Comparison of ENCODE assay signal across 18 cellular contexts in the genomic region with DNA sequence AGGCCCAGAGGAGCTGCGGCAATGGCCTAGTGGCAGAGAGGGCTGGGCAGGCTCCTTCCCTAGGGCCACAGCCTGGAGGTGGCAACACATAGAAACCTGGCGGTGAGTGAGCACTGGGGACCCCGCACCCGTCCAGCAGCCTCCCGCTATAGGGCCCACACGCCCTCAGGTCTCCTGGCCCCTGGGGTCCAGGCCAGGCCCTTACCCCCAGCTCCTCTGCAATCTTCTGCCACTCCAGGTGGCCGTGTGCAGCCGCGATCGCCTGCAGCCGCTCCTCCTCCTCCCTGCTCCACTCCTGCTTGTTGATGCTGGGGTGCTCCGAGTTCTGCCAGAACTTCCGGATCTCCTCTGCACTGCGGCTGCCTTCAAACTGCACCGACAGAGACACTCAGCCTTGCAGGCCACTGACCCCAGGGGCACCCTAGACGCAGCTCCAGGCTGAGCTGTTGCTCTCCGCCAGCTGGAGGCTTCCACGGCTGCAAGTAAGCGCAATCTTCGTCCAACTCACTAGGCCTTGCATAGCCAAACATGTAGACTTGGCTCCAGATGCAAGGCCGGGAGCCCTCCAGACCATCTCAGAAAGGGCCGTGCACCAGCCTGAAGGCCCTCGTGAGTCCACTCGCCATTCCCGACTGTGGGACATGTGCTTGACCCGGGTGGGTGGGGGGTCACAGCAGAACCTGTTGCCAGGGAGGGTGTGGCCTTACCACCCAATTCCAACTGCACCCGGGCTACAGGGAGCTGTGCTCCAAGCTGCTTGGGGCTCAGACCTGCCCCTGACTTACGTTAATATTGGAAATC. TPM values are rescaled to one million over a fixed set of nuclear protein-coding genes. Genes with fewer than 3 reads are reported as not detected.
A peak's percentile ranks its signal among the peaks of the same experiment; 100 is the strongest.
DNase-seq lines count a peak whose midpoint lies in the region; ATAC-seq, FAIRE-seq and TF ChIP-seq lines count a peak whose summit lies in the region.
"Had no signal": no experiment of that assay in that cellular context is flagged by ENCODE, and none has a peak within 500 bp of the region (broad histone marks: within the 10 kb centered on the region; RNA-seq: fewer than 3 reads in every experiment).

No MANE protein-coding gene starts in this region.

- no TSS peak for BruUV-seq in K562 (replicated peaks; lab: Mats Ljungman, UMichigan)

- intact Hi-C loops in K562 (cut with micrococcal nuclease), result no loop called here

- DNase-seq in K562 (ENCODE audit: extremely low read depth in 1 of 4, low spot score in 3 of 4) (no peak), SIG-M5 (lab: John Stamatoyannopoulos, UW) (no peak), RKO (ENCODE audit: low spot score) (no peak)
- no peak for DNase-seq in stimulated activated effector memory CD8-positive, alpha-beta T cell treated with anti-CD3 and anti-CD28 coated beads, Interleukin-12 subunit alpha, Interleukin-12 subunit beta, amount 100 ng/mL, for 72 hours (ENCODE audit: low spot score in 2 of 2)
- DNase-seq: ACHN; C1 segment of cervical spinal cord; DMS79 treated with DMSO at 0.1 percent for 48 hours; H7; MM.1S; NCI-H1092; NCI-H1694; NK-92 treated with Interleukin-12 subunit alpha and Interleukin-12 subunit beta, amount 100 ng/mL, for 24 hours; Peyer's patch; Right ventricle myocardium superior had no signal

- CTCF ChIA-PET in K562 (lab: Yijun Ruan, JAX; ENCODE audit: low intra/inter-chr PET ratio), result no interaction called here

- no peak overlapping the region for H2AFZ ChIP-seq in K562 (ENCODE audit: low read depth, low read length)

- no peaks in the 10 kb centered on the region for H3K4me1 Mint-ChIP-seq in IgD-negative memory B cell
- H3K4me1 Mint-ChIP-seq in stimulated activated effector memory CD8-positive, alpha-beta T cell treated with anti-CD3 and anti-CD28 coated beads, Interleukin-12 subunit alpha, Interleukin-12 subunit beta, amount 100 ng/mL, for 72 hours, result peaks cover 3% of the 10 kb centered on the region

- no peak overlapping the region for H3K4me3 ChIP-seq in K562
- H3K4me3 ChIP-seq: Peyer's patch, SK-N-MC had no signal

- FAIRE-seq in K562 (lab: Jason Lieb, UNC), result no peak

- no peaks in the 10 kb centered on the region for H3K79me2 ChIP-seq in K562 (ENCODE audit: control insufficient read depth, insufficient read depth, low read length)

- H3K36me3 Mint-ChIP-seq in IgD-negative memory B cell, result peaks cover 3% of the 10 kb centered on the region
- peaks cover 93% of the 10 kb centered on the region for H3K36me3 Mint-ChIP-seq in stimulated activated effector memory CD8-positive, alpha-beta T cell treated with anti-CD3 and anti-CD28 coated beads, Interleukin-12 subunit alpha, Interleukin-12 subunit beta, amount 100 ng/mL, for 72 hours

- TF ChIP-seq RAD21 in K562 (CRISPR knock-in tag; conservative IDR thresholded peaks at IDR 0.05 in 1 of 2, IDR thresholded peaks at IDR 0.05 in 1 of 2), result no peak

- H3K36me3 ChIP-seq in K562 (ENCODE audit: control insufficient read depth, insufficient read depth, low read length), result peaks cover 96% of the 10 kb centered on the region; the same call in 2 of the 3 replicates

- no peak overlapping the region for H3K4me2 ChIP-seq in K562 (ENCODE audit: insufficient read depth, low read length)

- H3K4me1 ChIP-seq in K562 (replicated peaks in 1 of 2; ENCODE audit: control insufficient read depth in 2 of 2, insufficient read depth in 2 of 2, low read length in 2 of 2), result peaks cover 0 to 20% of the 10 kb centered on the region in 2 experiments; a peak in 1 of 5 replicates

- H3K9ac ChIP-seq in K562 (ENCODE audit: insufficient read depth in 1 of 2, low read depth in 2 of 2, low read length in 2 of 2), result peak overlapping the region in 1 of 2 experiments; percentile 50; a peak in 1 of 4 replicates

- H3K4me3 Mint-ChIP-seq in IgD-negative memory B cell, result peak overlapping the region in 2 of 4 donors; percentile 39 to 41
- no peak overlapping the region for H3K4me3 Mint-ChIP-seq in stimulated activated effector memory CD8-positive, alpha-beta T cell treated with anti-CD3 and anti-CD28 coated beads, Interleukin-12 subunit alpha, Interleukin-12 subunit beta, amount 100 ng/mL, for 72 hours

- TF ChIP-seq CTCF in K562 (IDR thresholded peaks at IDR 0.05 in 2 of 3, conservative IDR thresholded peaks at IDR 0.05 in 1 of 3; ENCODE audit: insufficient read depth in 2 of 3, low read depth in 1 of 3, low read length in 3 of 3), result no peak

- in situ Hi-C loops in K562 (cut with MboI), result no loop called here

- H3K9me3 ChIP-seq in K562 (replicated peaks; ENCODE audit: control insufficient read depth, insufficient read depth, low read depth, low read length), result no peaks in the 10 kb centered on the region
- H3K9me3 ChIP-seq: Peyer's patch had no signal

- no peaks in the 10 kb centered on the region for H3K27me3 Mint-ChIP-seq in IgD-negative memory B cell

- TF ChIP-seq EP300 in K562 (IDR thresholded peaks at IDR 0.05; ENCODE audit: low read length), result no peak

- H3K27me3 ChIP-seq in K562 (ENCODE audit: control insufficient read depth in 2 of 2, insufficient read depth in 2 of 2, low read length in 2 of 2), result no peaks in the 10 kb centered on the region
- H3K27me3 ChIP-seq: Peyer's patch had no signal

- WGBS in K562 (ENCODE audit: insufficient coverage, low coverage, missing lambda C conversion rate), result 94% methylated on average over 21 of the region's 28 CpGs

- no peaks in the 10 kb centered on the region for H3K9me3 Mint-ChIP-seq in IgD-negative memory B cell
- H3K9me3 Mint-ChIP-seq in stimulated activated effector memory CD8-positive, alpha-beta T cell treated with anti-CD3 and anti-CD28 coated beads, Interleukin-12 subunit alpha, Interleukin-12 subunit beta, amount 100 ng/mL, for 72 hours, result no peaks in the 10 kb centered on the region

- H3K9me1 ChIP-seq in K562 (ENCODE audit: control insufficient read depth, insufficient read depth, low read length), result no peaks in the 10 kb centered on the region

- no peaks in the 10 kb centered on the region for H4K20me1 ChIP-seq in K562 (replicated peaks; ENCODE audit: control insufficient read depth, insufficient read depth, low read length)

- TF ChIP-seq POLR2A in K562 (conservative IDR thresholded peaks at IDR 0.05), result no peak

- ATAC-seq in K562 (no peak), GM21619 (IDR thresholded peaks at IDR 0.05; ENCODE audit: unreplicated experiment) (no peak)
- peak; percentile 6 for ATAC-seq in stimulated activated effector memory CD8-positive, alpha-beta T cell treated with anti-CD3 and anti-CD28 coated beads, Interleukin-12 subunit alpha, Interleukin-12 subunit beta, amount 100 ng/mL, for 72 hours

- H3K27ac ChIP-seq in K562 (ENCODE audit: extremely low read depth, low read depth, low read length), result no peak overlapping the region
- H3K27ac ChIP-seq: HL-60, Peyer's patch, SK-N-MC had no signal

- H3K27ac Mint-ChIP-seq in IgD-negative memory B cell, result peak overlapping the region in 2 of 3 donors; percentile 10 to 51
- no peak overlapping the region for H3K27ac Mint-ChIP-seq in stimulated activated effector memory CD8-positive, alpha-beta T cell treated with anti-CD3 and anti-CD28 coated beads, Interleukin-12 subunit alpha, Interleukin-12 subunit beta, amount 100 ng/mL, for 72 hours

- POLR2A ChIA-PET in K562 (lab: Yijun Ruan, JAX), result interaction anchor here (0.6 to 3.3 kb wide), 4 partner anchors 17 to 254 kb away, joined by 3 to 8 read pairs (median 4); partner anchors contain the start of genes CARD9, ENTR1 and PMPCA

RNA-seq across cellular contexts. Expression of gene SNAPC4, which starts 8.0 kb away (rescaled TPM):
- 3.8 TPM for polyA plus RNA-seq in IgD-negative memory B cell
- 42.9 and 79.4 TPM in 2 replicates for total RNA-seq in K562 (2011; cell fraction: chromatin; rRNA removed; ENCODE audit: low replicate concordance)
- 32.0 TPM in 2 replicates for total RNA-seq in K562 (2011; cell fraction: nucleolus; rRNA removed)
- total RNA-seq in K562 (2011; cell fraction: nucleoplasm; rRNA removed), result 23.1 and 26.3 TPM in 2 replicates
- total RNA-seq in K562 (2014; rRNA removed), result 14.4 and 15.8 TPM in 2 replicates
- total RNA-seq in K562 (2014; rRNA removed; fragmentation: Illumina TruSeq; extraction: Trizol), result 7.1 and 8.8 TPM in 2 replicates
- total RNA-seq in K562 (2015; rRNA removed; fragmentation: Illumina TruSeq; extraction: Trizol), result 9.3 and 11.1 TPM in 2 replicates
- total RNA-seq in K562 (2021), result 17.1 and 18.7 TPM in 2 replicates
- 4.4 and 4.5 TPM in 2 replicates for polyA plus RNA-seq in K562 (2011; rRNA removed)
- polyA plus RNA-seq in K562 (2011; cell fraction: cytosol; rRNA removed), result 3.2 and 7.4 TPM in 2 replicates
- polyA plus RNA-seq in K562 (2011; cell fraction: nucleus; rRNA removed), result 16.1 and 32.6 TPM in 2 replicates
- 9.7 and 10.5 TPM in 2 replicates for polyA plus RNA-seq in K562 (2012)
- 8.8 and 9.0 TPM in 2 replicates for polyA plus RNA-seq in K562 (2014; fragmentation: Illumina TruSeq; extraction: Trizol)
- polyA plus RNA-seq in K562 (2014; fragmentation: Nextera tagmentation; extraction: Ambion mirVana), result under 1 TPM; 0.21 to 0.46 TPM
- 18.7 and 21.8 TPM in 2 replicates for polyA plus RNA-seq in K562 (2014; rRNA removed)
- polyA minus RNA-seq in K562 (2011; rRNA and poly(A)+ RNA removed), result 6.7 and 10.2 TPM in 2 replicates
- polyA minus RNA-seq in K562 (2011; cell fraction: cytosol; rRNA and poly(A)+ RNA removed), result 6.1 and 7.4 TPM in 2 replicates
- 8.3 and 11.7 TPM in 2 replicates for polyA minus RNA-seq in K562 (2011; cell fraction: nucleus; rRNA and poly(A)+ RNA removed)

RNA-seq across cellular contexts. Expression of gene CARD9, which starts 18.5 kb away (rescaled TPM):
- polyA plus RNA-seq in IgD-negative memory B cell (0.26 TPM), K562 (2011; rRNA removed) (9.7 and 27.8 TPM in 2 replicates), K562 (2014; fragmentation: Illumina TruSeq; extraction: Trizol) (4.7 and 13.2 TPM in 2 replicates), K562 (2014; fragmentation: Nextera tagmentation; extraction: Ambion mirVana) (1 to 10 TPM; 1.7 to 2.0 TPM), K562 (2014; rRNA removed) (40.4 and 53.0 TPM in 2 replicates)
- total RNA-seq in K562 (2011; cell fraction: chromatin; rRNA removed; ENCODE audit: low replicate concordance), result 37.4 and 149 TPM in 2 replicates
- 92.6 and 92.9 TPM in 2 replicates for total RNA-seq in K562 (2011; cell fraction: nucleolus; rRNA removed)
- 39.7 and 46.5 TPM in 2 replicates for total RNA-seq in K562 (2011; cell fraction: nucleoplasm; rRNA removed)
- total RNA-seq in K562 (2014; rRNA removed) (37.6 and 40.1 TPM in 2 replicates), K562 (2014; rRNA removed; fragmentation: Illumina TruSeq; extraction: Trizol) (3.5 and 3.6 TPM in 2 replicates), K562 (2015; rRNA removed; fragmentation: Illumina TruSeq; extraction: Trizol) (14.6 and 15.8 TPM in 2 replicates), K562 (2021) (35.6 and 42.7 TPM in 2 replicates)
- polyA plus RNA-seq in K562 (2011; cell fraction: cytosol; rRNA removed), result 10.5 and 13.4 TPM in 2 replicates
- 231 and 234 TPM in 2 replicates for polyA plus RNA-seq in K562 (2011; cell fraction: nucleus; rRNA removed)
- polyA plus RNA-seq in K562 (2012), result 21.9 and 61.0 TPM in 2 replicates
- polyA minus RNA-seq in K562 (2011; rRNA and poly(A)+ RNA removed), result 4.8 and 5.0 TPM in 2 replicates
- polyA minus RNA-seq in K562 (2011; cell fraction: cytosol; rRNA and poly(A)+ RNA removed), result 7.2 and 12.8 TPM in 2 replicates
- 25.8 and 55.4 TPM in 2 replicates for polyA minus RNA-seq in K562 (2011; cell fraction: nucleus; rRNA and poly(A)+ RNA removed)

RNA-seq across cellular contexts. Expression of gene ENTR1, which starts 18.5 kb away (rescaled TPM):
- polyA plus RNA-seq in IgD-negative memory B cell (7.4 TPM), K562 (2011; rRNA removed) (77.3 and 92.6 TPM in 2 replicates), K562 (2014; fragmentation: Illumina TruSeq; extraction: Trizol) (72.6 and 75.9 TPM in 2 replicates), K562 (2014; fragmentation: Nextera tagmentation; extraction: Ambion mirVana) (1 to 10 TPM; 6.7 to 9.6 TPM), K562 (2014; rRNA removed) (106 and 108 TPM in 2 replicates)
- 129 and 278 TPM in 2 replicates for total RNA-seq in K562 (2011; cell fraction: chromatin; rRNA removed; ENCODE audit: low replicate concordance)
- total RNA-seq in K562 (2011; cell fraction: nucleolus; rRNA removed), result 185 and 197 TPM in 2 replicates
- total RNA-seq in K562 (2011; cell fraction: nucleoplasm; rRNA removed), result 143 and 151 TPM in 2 replicates
- total RNA-seq in K562 (2014; rRNA removed) (79.0 and 88.8 TPM in 2 replicates), K562 (2014; rRNA removed; fragmentation: Illumina TruSeq; extraction: Trizol) (38.1 and 38.3 TPM in 2 replicates), K562 (2015; rRNA removed; fragmentation: Illumina TruSeq; extraction: Trizol) (61.3 and 65.5 TPM in 2 replicates), K562 (2021) (101 and 104 TPM in 2 replicates)
- polyA plus RNA-seq in K562 (2011; cell fraction: cytosol; rRNA removed), result 45.3 and 59.9 TPM in 2 replicates
- 432 and 490 TPM in 2 replicates for polyA plus RNA-seq in K562 (2011; cell fraction: nucleus; rRNA removed)
- polyA plus RNA-seq in K562 (2012), result 54.6 and 62.9 TPM in 2 replicates
- 19.2 and 21.9 TPM in 2 replicates for polyA minus RNA-seq in K562 (2011; rRNA and poly(A)+ RNA removed)
- polyA minus RNA-seq in K562 (2011; cell fraction: cytosol; rRNA and poly(A)+ RNA removed), result 33.9 and 46.1 TPM in 2 replicates
- polyA minus RNA-seq in K562 (2011; cell fraction: nucleus; rRNA and poly(A)+ RNA removed), result 76.5 and 84.3 TPM in 2 replicates

RNA-seq across cellular contexts. Expression of gene PMPCA, which starts 18.5 kb away (rescaled TPM):
- 35.0 TPM for polyA plus RNA-seq in IgD-negative memory B cell
- total RNA-seq in K562 (2011; cell fraction: chromatin; rRNA removed; ENCODE audit: low replicate concordance), result 255 and 404 TPM in 2 replicates
- total RNA-seq in K562 (2011; cell fraction: nucleolus; rRNA removed), result 209 and 247 TPM in 2 replicates
- total RNA-seq in K562 (2011; cell fraction: nucleoplasm; rRNA removed), result 203 and 214 TPM in 2 replicates
- 86.6 and 111 TPM in 2 replicates for total RNA-seq in K562 (2014; rRNA removed)
- 82.4 and 104 TPM in 2 replicates for total RNA-seq in K562 (2014; rRNA removed; fragmentation: Illumina TruSeq; extraction: Trizol)
- total RNA-seq in K562 (2015; rRNA removed; fragmentation: Illumina TruSeq; extraction: Trizol), result 66.6 and 67.5 TPM in 2 replicates
- 118 and 139 TPM in 2 replicates for total RNA-seq in K562 (2021)
- 114 and 119 TPM in 2 replicates for polyA plus RNA-seq in K562 (2011; rRNA removed)
- 102 and 129 TPM in 2 replicates for polyA plus RNA-seq in K562 (2011; cell fraction: cytosol; rRNA removed)
- polyA plus RNA-seq in K562 (2011; cell fraction: nucleus; rRNA removed), result 346 and 387 TPM in 2 replicates
- 65.8 and 181 TPM in 2 replicates for polyA plus RNA-seq in K562 (2012)
- 99.8 and 122 TPM in 2 replicates for polyA plus RNA-seq in K562 (2014; fragmentation: Illumina TruSeq; extraction: Trizol)
- polyA plus RNA-seq in K562 (2014; fragmentation: Nextera tagmentation; extraction: Ambion mirVana), result 10 to 100 TPM; 23.9 to 30.0 TPM
- polyA plus RNA-seq in K562 (2014; rRNA removed), result 129 and 143 TPM in 2 replicates
- polyA minus RNA-seq in K562 (2011; rRNA and poly(A)+ RNA removed), result 81.4 and 83.2 TPM in 2 replicates
- 40.2 and 43.4 TPM in 2 replicates for polyA minus RNA-seq in K562 (2011; cell fraction: cytosol; rRNA and poly(A)+ RNA removed)
- 68.0 and 90.1 TPM in 2 replicates for polyA minus RNA-seq in K562 (2011; cell fraction: nucleus; rRNA and poly(A)+ RNA removed)

RNA-seq across cellular contexts. Expression of gene DNLZ, which starts 28.4 kb away (rescaled TPM):
- 78.0 TPM for polyA plus RNA-seq in IgD-negative memory B cell
- total RNA-seq in K562 (2011; cell fraction: chromatin; rRNA removed; ENCODE audit: low replicate concordance), result 3.5 and 12.0 TPM in 2 replicates
- total RNA-seq in K562 (2011; cell fraction: nucleolus; rRNA removed), result 9.3 and 11.7 TPM in 2 replicates
- total RNA-seq in K562 (2011; cell fraction: nucleoplasm; rRNA removed), result 3.4 and 4.8 TPM in 2 replicates
- total RNA-seq in K562 (2014; rRNA removed), result 44.6 and 56.7 TPM in 2 replicates
- total RNA-seq in K562 (2014; rRNA removed; fragmentation: Illumina TruSeq; extraction: Trizol), result 2.2 and 3.4 TPM in 2 replicates
- total RNA-seq in K562 (2015; rRNA removed; fragmentation: Illumina TruSeq; extraction: Trizol), result 10.0 and 10.8 TPM in 2 replicates
- total RNA-seq in K562 (2021), result 25.6 and 25.8 TPM in 2 replicates
- 3.1 and 3.2 TPM in 2 replicates for polyA plus RNA-seq in K562 (2011; rRNA removed)
- polyA plus RNA-seq in K562 (2011; cell fraction: cytosol; rRNA removed), result 7.6 and 27.3 TPM in 2 replicates
- 4.2 and 7.4 TPM in 2 replicates for polyA plus RNA-seq in K562 (2011; cell fraction: nucleus; rRNA removed)
- 8.5 and 15.9 TPM in 2 replicates for polyA plus RNA-seq in K562 (2012)
- 2.2 and 4.2 TPM in 2 replicates for polyA plus RNA-seq in K562 (2014; fragmentation: Illumina TruSeq; extraction: Trizol)
- polyA plus RNA-seq in K562 (2014; fragmentation: Nextera tagmentation; extraction: Ambion mirVana), result under 1 TPM; 0.17 to 0.36 TPM
- polyA plus RNA-seq in K562 (2014; rRNA removed), result 22.1 and 29.8 TPM in 2 replicates
- polyA minus RNA-seq in K562 (2011; rRNA and poly(A)+ RNA removed), result 0.28 TPM in 1 of 2 replicates, not detected in the other
- polyA minus RNA-seq in K562 (2011; cell fraction: cytosol; rRNA and poly(A)+ RNA removed), result 2.6 and 3.4 TPM in 2 replicates
- polyA minus RNA-seq in K562 (2011; cell fraction: nucleus; rRNA and poly(A)+ RNA removed), result 2.9 and 3.6 TPM in 2 replicates
